8 cellular contexts compared by ENCODE assay signal in the genomic region with DNA sequence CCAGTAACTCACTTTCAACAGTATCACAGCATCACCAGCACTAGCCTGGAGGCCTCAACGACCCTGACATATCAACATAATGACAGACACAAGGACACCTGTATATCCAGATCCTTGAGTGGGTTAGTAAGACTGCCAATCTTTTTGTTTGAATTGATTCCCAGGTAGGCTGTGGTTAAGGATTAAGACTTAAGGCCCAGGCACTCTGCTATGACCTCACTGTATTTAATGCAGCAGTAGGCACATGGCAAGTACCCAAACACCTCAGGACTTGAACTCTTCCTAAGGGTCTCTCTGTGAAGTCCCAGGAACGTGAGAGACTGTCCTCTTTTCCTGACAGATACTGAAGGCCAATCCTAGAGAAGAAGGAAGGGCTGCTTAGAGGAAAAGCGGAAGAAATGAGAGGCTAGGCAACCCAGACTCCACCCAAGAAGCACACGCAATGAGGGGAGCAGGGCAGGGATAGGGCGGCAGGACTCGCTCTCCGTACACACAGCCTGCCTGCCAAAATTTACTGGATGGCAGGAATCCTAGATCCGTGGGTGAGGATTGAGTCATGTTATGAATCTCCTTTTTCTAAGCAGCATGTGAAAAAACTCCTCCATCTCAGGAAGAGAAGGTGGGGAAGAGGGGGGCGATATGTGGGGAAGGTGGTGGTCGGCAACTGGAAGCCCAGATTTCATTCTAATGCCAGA.
A peak's percentile ranks its signal among the peaks of the same experiment; 100 is the strongest.
DNase-seq lines count a peak whose midpoint lies in the region; ATAC-seq, FAIRE-seq and TF ChIP-seq lines count a peak whose summit lies in the region.

No MANE protein-coding gene starts in this region.

- no peaks in the 10 kb centered on the region for H3K36me3 ChIP-seq in breast epithelium

- FAIRE-seq in D721Med (lab: Jason Lieb, UNC): no peak

- DNase-seq in HFFc6: peak; percentile 22
- DNase-seq in breast epithelium (ENCODE audit: low spot score in 2 of 2): peak in 1 of 2 donors; percentile 83
- DNase-seq in kidney tubule cell (ENCODE audit: low spot score): peak; percentile 6
- peak; percentile 97 for DNase-seq in stromal cell of bone marrow (ENCODE audit: low read depth)
- no peak for DNase-seq in activated CD8-positive, alpha-beta T cell treated with anti-CD3 and anti-CD28 coated beads for 36 hours
- no peak for DNase-seq in D721Med (ENCODE audit: insufficient read length, low spot score)
- DNase-seq in NCI-H345 treated with DMSO at 0.1 percent for 48 hours (lab: John Stamatoyannopoulos, UW; ENCODE audit: unreplicated experiment): no peak

- H3K9me3 ChIP-seq in breast epithelium: no peaks in the 10 kb centered on the region

- CTCF ChIA-PET in activated CD8-positive, alpha-beta T cell treated with anti-CD3 and anti-CD28 coated beads for 36 hours (lab: Charles Lee): no interaction called here

- peaks cover 3 to 31% of the 10 kb centered on the region in 2 donors for H3K4me1 ChIP-seq in breast epithelium

- TF ChIP-seq POLR2A in breast epithelium (IDR thresholded peaks at IDR 0.05): no peak

- H3K9me3 Mint-ChIP-seq in HFFc6: no peaks in the 10 kb centered on the region
- no peaks in the 10 kb centered on the region for H3K9me3 Mint-ChIP-seq in activated CD8-positive, alpha-beta T cell treated with anti-CD3 and anti-CD28 coated beads for 36 hours

- no peak for ATAC-seq in activated CD8-positive, alpha-beta T cell treated with anti-CD3 and anti-CD28 coated beads for 36 hours
- no peak for ATAC-seq in GM18868 (IDR thresholded peaks at IDR 0.05; ENCODE audit: unreplicated experiment)

- peak overlapping the region; percentile 45; the same call in 1 of the 2 replicates for H3K4me3 Mint-ChIP-seq in HFFc6
- no peak overlapping the region for H3K4me3 Mint-ChIP-seq in activated CD8-positive, alpha-beta T cell treated with anti-CD3 and anti-CD28 coated beads for 36 hours

- POLR2A ChIA-PET in activated CD8-positive, alpha-beta T cell treated with anti-CD3 and anti-CD28 coated beads for 36 hours (lab: Charles Lee): no interaction called here

- no peaks in the 10 kb centered on the region for H3K36me3 Mint-ChIP-seq in HFFc6 (ENCODE audit: low read depth)
- no peaks in the 10 kb centered on the region for H3K36me3 Mint-ChIP-seq in activated CD8-positive, alpha-beta T cell treated with anti-CD3 and anti-CD28 coated beads for 36 hours (ENCODE audit: low read depth)

- H3K27me3 ChIP-seq in breast epithelium: no peaks in the 10 kb centered on the region

- peaks cover 42% of the 10 kb centered on the region for H3K4me1 Mint-ChIP-seq in HFFc6 (ENCODE audit: low read depth)
- H3K4me1 Mint-ChIP-seq in activated CD8-positive, alpha-beta T cell treated with anti-CD3 and anti-CD28 coated beads for 36 hours (ENCODE audit: low read depth): no peaks in the 10 kb centered on the region

- TF ChIP-seq CTCF in HFFc6 (IDR thresholded peaks at IDR 0.05) (no peak), breast epithelium (IDR thresholded peaks at IDR 0.05) (no peak), D721Med (IDR thresholded peaks at IDR 0.05; ENCODE audit: insufficient read depth, missing control alignments) (no peak)
- TF ChIP-seq CTCF in activated CD8-positive, alpha-beta T cell treated with anti-CD3 and anti-CD28 coated beads for 36 hours (IDR thresholded peaks at IDR 0.05): no peak

- H3K27ac Mint-ChIP-seq in HFFc6: peak overlapping the region; percentile 69; the same call in 1 of the 2 replicates
- H3K27ac Mint-ChIP-seq in activated CD8-positive, alpha-beta T cell treated with anti-CD3 and anti-CD28 coated beads for 36 hours: no peak overlapping the region

- H3K4me3 ChIP-seq in breast epithelium: peak overlapping the region in 1 of 3 donors; percentile 3

- intact Hi-C loops in breast epithelium (cut with DNase I; ENCODE audit: low total_unique reads): no loop called here
- intact Hi-C loops in activated CD8-positive, alpha-beta T cell treated with anti-CD3 and anti-CD28 coated beads for 36 hours (cut with micrococcal nuclease): no loop called here

- H3K27me3 Mint-ChIP-seq in HFFc6 (ENCODE audit: insufficient read depth): no peaks in the 10 kb centered on the region; the same call in 1 of the 2 replicates
- no peaks in the 10 kb centered on the region for H3K27me3 Mint-ChIP-seq in activated CD8-positive, alpha-beta T cell treated with anti-CD3 and anti-CD28 coated beads for 36 hours

- peak overlapping the region; percentile 89 to 93 for H3K27ac ChIP-seq in breast epithelium

Comparison
In these comparisons a context has a peak if more than half of its experiments do, and no peak if none do; other contexts are left out.
1. DNase-seq: peak in HFFc6 (single experiment), kidney tubule cell (single experiment) and stromal cell of bone marrow (single experiment); none in activated CD8-positive, alpha-beta T cell treated with anti-CD3 and anti-CD28 coated beads for 36 hours (single experiment), D721Med (single experiment) and NCI-H345 treated with DMSO at 0.1 percent for 48 hours (single experiment).